ENCODE assay signal across 1 cellular context in genomic region chrX:63755892-63756291, GRCh38.
TF ChIP-seq lines count a peak whose summit lies in the region.

No MANE protein-coding gene starts in this region.

TF ChIP-seq in GM12878, 131 proteins besides CTCF, POLR2A, EP300 and RAD21 (continued from another document):
- TF ChIP-seq PKNOX1 (IDR thresholded peaks at IDR 0.05) (0 out of 2 replicates have a peak, but pooled peaks have one; percentile 11), EED (IDR thresholded peaks at IDR 0.05; ENCODE audit: low read depth) (peak; percentile 83), SMAD5 (IDR thresholded peaks at IDR 0.05; ENCODE audit: low read depth) (no peak), SP1 (IDR thresholded peaks at IDR 0.05; ENCODE audit: low read depth, low read length) (no peak)
